8 cellular contexts compared by ENCODE assay signal in genomic region chrX:154379569-154379951, GRCh38. TPM values are rescaled to one million over a fixed set of nuclear protein-coding genes. Genes with fewer than 3 reads are reported as not detected.
DNase-seq lines count a peak whose midpoint lies in the region; ATAC-seq and TF ChIP-seq lines count a peak whose summit lies in the region.

No MANE protein-coding gene starts in this region.

- no peaks in the 10 kb centered on the region for H3K9me3 ChIP-seq in body of pancreas

- DNase-seq in HFFc6 = no peak
- DNase-seq in body of pancreas = no peak
- no peak for DNase-seq in mesendoderm
- no peak for DNase-seq in DMS79 treated with DMSO at 0.1 percent for 48 hours (lab: John Stamatoyannopoulos, UW)
- DNase-seq in cerebellum (ENCODE audit: low spot score) = no peak
- DNase-seq in NCI-H526 treated with DMSO at 0.1 percent for 48 hours (lab: John Stamatoyannopoulos, UW) = no peak
- DNase-seq in kidney tubule cell (ENCODE audit: low spot score) = no peak

- H3K79me1 ChIP-seq in mesendoderm (ENCODE audit: low read length) = no peaks in the 10 kb centered on the region

- peak overlapping the region; percentile 80 for H3K9ac ChIP-seq in mesendoderm (ENCODE audit: low read length)

- H2AK5ac ChIP-seq in mesendoderm (ENCODE audit: low read length) = no peak overlapping the region

- H3K4me2 ChIP-seq in mesendoderm (ENCODE audit: low read length) = peak overlapping the region; percentile 54

- H2BK15ac ChIP-seq in mesendoderm (replicated peaks; ENCODE audit: low read depth) = no peak overlapping the region

- no peak overlapping the region for H2BK120ac ChIP-seq in mesendoderm (ENCODE audit: low read depth, low read length)

- H3K27me3 ChIP-seq in body of pancreas (no peaks in the 10 kb centered on the region), mesendoderm (ENCODE audit: insufficient read depth, low read length, poor library complexity) (no peaks in the 10 kb centered on the region)

- H3K4me3 Mint-ChIP-seq in HFFc6 = peak overlapping the region; percentile 91

- H3K36me3 Mint-ChIP-seq in HFFc6 (ENCODE audit: low read depth) = peaks cover 6% of the 10 kb centered on the region; the same call in 1 of the 2 replicates

- TF ChIP-seq CTCF in 22Rv1 (IDR thresholded peaks at IDR 0.05) = no peak
- TF ChIP-seq CTCF in HFFc6 (IDR thresholded peaks at IDR 0.05) = no peak
- TF ChIP-seq CTCF in body of pancreas (IDR thresholded peaks at IDR 0.05) = no peak

- peaks cover 3% of the 10 kb centered on the region for H3K27me3 Mint-ChIP-seq in HFFc6 (ENCODE audit: insufficient read depth)

- TF ChIP-seq POLR2A in body of pancreas (IDR thresholded peaks at IDR 0.05) = no peak

- intact Hi-C loops in body of pancreas (cut with DNase I) = no loop called here

- H3K4me1 Mint-ChIP-seq in HFFc6 (ENCODE audit: low read depth) = peaks cover 16% of the 10 kb centered on the region

- peak overlapping the region; percentile 22 for H3K18ac ChIP-seq in mesendoderm (ENCODE audit: low read length)

- H3K56ac ChIP-seq in mesendoderm (ENCODE audit: low read length) = peak overlapping the region; percentile 86

- ATAC-seq in body of pancreas = no peak

- H2BK5ac ChIP-seq in mesendoderm (ENCODE audit: low read length) = no peak overlapping the region

- no peak overlapping the region for H4K5ac ChIP-seq in mesendoderm (ENCODE audit: low read length)

- peak overlapping the region; percentile 24 for H3K23ac ChIP-seq in mesendoderm (ENCODE audit: low read length)

- no peak overlapping the region for H3K4ac ChIP-seq in mesendoderm (ENCODE audit: low read depth, low read length)

- no peaks in the 10 kb centered on the region for H3K36me3 ChIP-seq in body of pancreas (replicated peaks in 1 of 2; ENCODE audit: insufficient read depth in 1 of 2, low read depth in 2 of 2)
- no peaks in the 10 kb centered on the region for H3K36me3 ChIP-seq in mesendoderm (ENCODE audit: control insufficient read depth, insufficient read depth, low read length)

- peaks cover 25% of the 10 kb centered on the region for H3K4me1 ChIP-seq in body of pancreas
- H3K4me1 ChIP-seq in mesendoderm (ENCODE audit: control insufficient read depth, low read depth, low read length) = no peaks in the 10 kb centered on the region

- peak overlapping the region; percentile 94 for H3K27ac Mint-ChIP-seq in HFFc6

- H4K8ac ChIP-seq in mesendoderm (ENCODE audit: low read depth, low read length) = no peak overlapping the region

- H3K4me3 ChIP-seq in body of pancreas (peak overlapping the region; percentile 48 to 86), mesendoderm (ENCODE audit: low read length) (peak overlapping the region; percentile 71)

- WGBS in body of pancreas, 2 donors = 0% methylated on average over 7 of the region's 38 CpGs; no CpG with 5 or more reads in 1 of the 2 donors
- no CpG with 5 or more reads among the region's 38 CpGs for WGBS in mesendoderm (ENCODE audit: extremely low coverage, insufficient coverage, low lambda C conversion rate)

- peaks cover 4% of the 10 kb centered on the region for H3K79me2 ChIP-seq in mesendoderm (ENCODE audit: control insufficient read depth, insufficient read depth, low read length)

- H3K27ac ChIP-seq in 22Rv1 = peak overlapping the region; percentile 80
- H3K27ac ChIP-seq in body of pancreas = peak overlapping the region; percentile 89 to 96 (median 94)
- peak overlapping the region; percentile 43 for H3K27ac ChIP-seq in mesendoderm (ENCODE audit: low read depth, low read length)

- no peaks in the 10 kb centered on the region for H3K9me3 Mint-ChIP-seq in HFFc6

RNA-seq across cellular contexts. Expression of gene EMD, which starts 0.5 kb away (rescaled TPM):
- 100 to 1,000 TPM in 4 of 6 experiments, 10 to 100 TPM in 2; 84.8 to 119 (median 108) TPM for total RNA-seq in HFFc6 (2021; fragmentation: NEBNext Ultra II Directional; extraction: Animal tissue kit (Norgen Biotek cat#: 25700))
- total RNA-seq in body of pancreas = 10 to 100 TPM; 23.6 to 28.3 TPM
- 45.5 TPM for polyA plus RNA-seq in mesendoderm (2013, experiment 1 of 2)
- polyA plus RNA-seq in mesendoderm (2013, experiment 2 of 2) = 46.7 TPM
- total RNA-seq in cerebellum = 18.8 TPM

RNA-seq across cellular contexts. Expression of gene FLNA, which starts 5.1 kb away (rescaled TPM):
- total RNA-seq in HFFc6 (2021; fragmentation: NEBNext Ultra II Directional; extraction: Animal tissue kit (Norgen Biotek cat#: 25700)) = 1,000 to 10,000 TPM; 2,260 to 2,886 (median 2,666) TPM
- total RNA-seq in body of pancreas (100 to 1,000 TPM; 230 to 308 TPM), cerebellum (131 TPM)
- 552 TPM for polyA plus RNA-seq in mesendoderm (2013, experiment 1 of 2)
- 515 TPM for polyA plus RNA-seq in mesendoderm (2013, experiment 2 of 2)

RNA-seq across cellular contexts. Expression of gene RPL10, which starts 18.6 kb away (rescaled TPM):
- 1,000 to 10,000 TPM; 1,764 to 1,978 (median 1,934) TPM for total RNA-seq in HFFc6 (2021; fragmentation: NEBNext Ultra II Directional; extraction: Animal tissue kit (Norgen Biotek cat#: 25700))
- total RNA-seq in body of pancreas (1,000 to 10,000 TPM; 1,426 to 2,757 TPM), cerebellum (1,446 TPM)
- 3,546 TPM for polyA plus RNA-seq in mesendoderm (2013, experiment 1 of 2)
- polyA plus RNA-seq in mesendoderm (2013, experiment 2 of 2) = 3,495 TPM

RNA-seq across cellular contexts. Expression of gene DNASE1L1, which starts 29.5 kb away (rescaled TPM):
- 10 to 100 TPM; 74.8 to 96.3 (median 87.4) TPM for total RNA-seq in HFFc6 (2021; fragmentation: NEBNext Ultra II Directional; extraction: Animal tissue kit (Norgen Biotek cat#: 25700))
- total RNA-seq in body of pancreas (10 to 100 TPM in 1 of 2 donors, 1 to 10 TPM in 1; 9.6 to 16.1 TPM), cerebellum (5.1 TPM)
- polyA plus RNA-seq in mesendoderm (2013, experiment 1 of 2) = 3.5 TPM
- polyA plus RNA-seq in mesendoderm (2013, experiment 2 of 2) = 3.4 TPM

RNA-seq across cellular contexts. Expression of gene TAFAZZIN, which starts 31.8 kb away (rescaled TPM):
- total RNA-seq in HFFc6 (2021; fragmentation: NEBNext Ultra II Directional; extraction: Animal tissue kit (Norgen Biotek cat#: 25700)) = 10 to 100 TPM; 13.0 to 17.3 (median 15.1) TPM
- total RNA-seq in body of pancreas = 10 to 100 TPM; 42.0 to 97.6 TPM
- polyA plus RNA-seq in mesendoderm (2013, experiment 1 of 2) = 10.0 TPM
- polyA plus RNA-seq in mesendoderm (2013, experiment 2 of 2) = 9.7 TPM
- 14.9 TPM for total RNA-seq in cerebellum

Comparison
In these comparisons a context has a peak if more than half of its experiments do, and no peak if none do; other contexts are left out.
1. H3K27ac ChIP-seq: peak in every context shown above with its lines; median percentile 94 in body of pancreas; 80 in 22Rv1; 43 in mesendoderm.
2. RNA of gene FLNA, which starts 5.1 kb away (total RNA-seq): 2,260 to 2,886 TPM in HFFc6; 230 to 308 TPM in body of pancreas and 131 TPM in cerebellum (single experiment); every median in the first group is over 4 times any median in the second.